In genomic region chr7:143882020-143882610, GRCh38 we compare ENCODE assay signal across 9 cellular contexts. TPM values are rescaled to one million over a fixed set of nuclear protein-coding genes. Genes with fewer than 3 reads are reported as not detected.
DNase-seq lines count a peak whose midpoint lies in the region; FAIRE-seq and TF ChIP-seq lines count a peak whose summit lies in the region.
"Had no signal": no experiment of that assay in that cellular context is flagged by ENCODE, and none has a peak within 500 bp of the region (broad histone marks: within the 10 kb centered on the region; RNA-seq: fewer than 3 reads in every experiment).

No MANE protein-coding gene starts in this region.

- DNase-seq in A673 (ENCODE audit: low spot score): peak; percentile 46
- peak; percentile 47 for DNase-seq in HuH-7.5 (ENCODE audit: low spot score)
- peak; percentile 94 for DNase-seq in choroid plexus epithelial cell (ENCODE audit: low read depth)
- DNase-seq in kidney epithelial cell (ENCODE audit: low read depth): no peak
- peak; percentile 33 for DNase-seq in small intestine
- DNase-seq in activated CD4-positive, alpha-beta T cell treated with anti-CD3 and anti-CD28 coated beads, Interleukin-2, amount 50 U/mL, for 48 hours: no peak
- DNase-seq in NCI-H187 (lab: John Stamatoyannopoulos, UW): no peak
- DNase-seq in T-helper 9 cell: no peak

- H3K4me1 ChIP-seq in A673 (ENCODE audit: insufficient read depth, low read length, poor library complexity, severe bottlenecking): peaks cover 18% of the 10 kb centered on the region
- peaks cover 0 to 2% of the 10 kb centered on the region in 2 donors for H3K4me1 ChIP-seq in small intestine (ENCODE audit: control insufficient read depth in 2 of 2, insufficient read depth in 1 of 2, low read depth in 1 of 2, low read length in 1 of 2)

- no peak for FAIRE-seq in small intestine (lab: Jason Lieb, UNC)

- CTCF ChIA-PET in A673 (lab: Charles Lee): interaction anchor here (0.7 kb wide), 1 partner anchor 20 kb away, joined by 3 read pairs; no protein-coding TSS in a partner anchor

- H3K27me3 ChIP-seq in A673 (replicated peaks; ENCODE audit: insufficient read depth, low read depth, low read length, poor library complexity): no peaks in the 10 kb centered on the region
- H3K27me3 ChIP-seq in kidney epithelial cell (ENCODE audit: control insufficient read depth, insufficient read depth, low read length): no peaks in the 10 kb centered on the region
- no peaks in the 10 kb centered on the region for H3K27me3 ChIP-seq in small intestine (ENCODE audit: control insufficient read depth in 2 of 2, insufficient read depth in 2 of 2, low read length in 2 of 2)

- intact Hi-C loops in A673 (cut with micrococcal nuclease; ENCODE audit: unreplicated experiment): no loop called here

- H3K4me3 ChIP-seq in A673 (ENCODE audit: low read depth, low read length, poor library complexity, severe bottlenecking) (peak overlapping the region; percentile 69), choroid plexus epithelial cell (ENCODE audit: low read depth, low read length) (peak overlapping the region; percentile 85), kidney epithelial cell (ENCODE audit: low read depth, low read length) (peak overlapping the region; percentile 80), small intestine (ENCODE audit: low read depth in 1 of 2, low read length in 2 of 2) (peak overlapping the region; percentile 40 to 50)

- POLR2A ChIA-PET in A673 (lab: Charles Lee; ENCODE audit: low non-redundant PET): no interaction called here

- BruUV-seq in A673 (replicated peaks; lab: Mats Ljungman, UMichigan): no TSS peak

- TF ChIP-seq CTCF in A673 (conservative IDR thresholded peaks at IDR 0.05; ENCODE audit: low read depth, low read length): no peak
- no peak for TF ChIP-seq CTCF in choroid plexus epithelial cell (conservative IDR thresholded peaks at IDR 0.05; ENCODE audit: low read depth, low read length)
- TF ChIP-seq CTCF in kidney epithelial cell (IDR thresholded peaks at IDR 0.05; ENCODE audit: insufficient read depth, low read length, poor library complexity, severe bottlenecking): no peak

- H3K36me3 ChIP-seq in A673 (ENCODE audit: insufficient read depth, low read length, poor library complexity, severe bottlenecking): no peaks in the 10 kb centered on the region
- H3K36me3 ChIP-seq in kidney epithelial cell (ENCODE audit: control insufficient read depth, insufficient read depth, low read length): no peaks in the 10 kb centered on the region
- no peaks in the 10 kb centered on the region for H3K36me3 ChIP-seq in small intestine (ENCODE audit: control insufficient read depth in 2 of 2, insufficient read depth in 2 of 2, low read length in 2 of 2)

- WGBS in small intestine, 3 donors: 6 to 12% (median 9%) methylated on average over 21 to 23 of the region's 23 CpGs

- H3K9me3 ChIP-seq in A673 (ENCODE audit: low read depth, low read length, poor library complexity, severe bottlenecking): no peaks in the 10 kb centered on the region
- H3K9me3 ChIP-seq in small intestine (ENCODE audit: control insufficient read depth, low read depth): no peaks in the 10 kb centered on the region

- H3K27ac ChIP-seq in A673 (ENCODE audit: low read depth, low read length, poor library complexity, severe bottlenecking) (peak overlapping the region; percentile 73), small intestine (ENCODE audit: low read depth in 1 of 2, low read length in 1 of 2) (peak overlapping the region in 1 of 2 donors; percentile 57)
- H3K27ac ChIP-seq: VCaP had no signal

RNA-seq across cellular contexts. Expression of gene TCAF1, which starts 19.9 kb away (rescaled TPM):
- 38.6 and 44.5 TPM in 2 replicates for total RNA-seq in A673 (2021)
- 37.4 and 44.6 TPM in 2 replicates for total RNA-seq in kidney epithelial cell
- polyA plus RNA-seq in small intestine: 10 to 100 TPM in 1 of 3 donors, 1 to 10 TPM in 2; 8.1 to 17.0 (median 8.7) TPM

RNA-seq across cellular contexts. Expression of gene OR2F2, which starts 52.9 kb away (rescaled TPM):
- total RNA-seq in A673 (2021) (not detected in 2 replicates), kidney epithelial cell (not detected in 2 replicates)
- polyA plus RNA-seq in small intestine: not detected

Comparison
In these comparisons a context has a peak if more than half of its experiments do, and no peak if none do; other contexts are left out.
1. DNase-seq: peak in A673 (single experiment), HuH-7.5 (single experiment), choroid plexus epithelial cell (single experiment) and small intestine (single experiment); none in kidney epithelial cell (single experiment), activated CD4-positive, alpha-beta T cell treated with anti-CD3 and anti-CD28 coated beads, Interleukin-2, amount 50 U/mL, for 48 hours (0 of 2), NCI-H187 (0 of 2) and T-helper 9 cell (single experiment).
2. Peak in every context shown above with its lines, with median percentiles within 50 percentile points of each other: H3K4me3 ChIP-seq.